16 cellular contexts compared by ENCODE assay signal in genomic region chr4:13953083-13953482, GRCh38.
DNase-seq lines count a peak whose midpoint lies in the region; ATAC-seq and TF ChIP-seq lines count a peak whose summit lies in the region.
"Had no signal": no experiment of that assay in that cellular context is flagged by ENCODE, and none has a peak within 500 bp of the region (broad histone marks: within the 10 kb centered on the region; RNA-seq: fewer than 3 reads in every experiment).

No MANE protein-coding gene starts in this region.

- H3K9me3 ChIP-seq in upper lobe of right lung = no peaks in the 10 kb centered on the region
- H3K9me3 ChIP-seq: MG63 had no signal

- in situ Hi-C loops in astrocyte of the spinal cord (cut with HindIII; ENCODE audit: low sequenced_read_pairs) = no loop called here

- H3K4me3 ChIP-seq in astrocyte of the spinal cord (ENCODE audit: low read depth, low read length) (no peak overlapping the region), upper lobe of right lung (no peak overlapping the region), dorsolateral prefrontal cortex (no peak overlapping the region)
- H3K4me3 ChIP-seq: MG63 had no signal

- no peaks in the 10 kb centered on the region for H3K9me3 Mint-ChIP-seq in natural killer cell treated with Interleukin-12 subunit alpha and Interleukin-12 subunit beta and Interleukin-15 and Interleukin-18, amount 100 ng/mL, for 72 hours
- H3K9me3 Mint-ChIP-seq in natural killer cell = peaks cover 2% of the 10 kb centered on the region in 2 donors

- no peaks in the 10 kb centered on the region for H3K36me3 ChIP-seq in upper lobe of right lung
- H3K36me3 ChIP-seq: MG63 had no signal

- peak; percentile 44 to 57 for ATAC-seq in natural killer cell treated with Interleukin-12 subunit alpha and Interleukin-12 subunit beta and Interleukin-15 and Interleukin-18, amount 100 ng/mL, for 72 hours
- ATAC-seq in natural killer cell = no peak
- peak; percentile 58 for ATAC-seq in foreskin keratinocyte
- peak; percentile 24 for ATAC-seq in upper lobe of right lung

- no peaks in the 10 kb centered on the region for H3K36me3 Mint-ChIP-seq in natural killer cell treated with Interleukin-12 subunit alpha and Interleukin-12 subunit beta and Interleukin-15 and Interleukin-18, amount 100 ng/mL, for 72 hours
- H3K36me3 Mint-ChIP-seq in natural killer cell = no peaks in the 10 kb centered on the region

- no peaks in the 10 kb centered on the region for H3K27me3 Mint-ChIP-seq in natural killer cell treated with Interleukin-12 subunit alpha and Interleukin-12 subunit beta and Interleukin-15 and Interleukin-18, amount 100 ng/mL, for 72 hours
- H3K27me3 Mint-ChIP-seq in natural killer cell (ENCODE audit: low read depth in 2 of 2) = no peaks in the 10 kb centered on the region

- TF ChIP-seq CTCF in natural killer cell (IDR thresholded peaks at IDR 0.05) (no peak), astrocyte of the spinal cord (IDR thresholded peaks at IDR 0.05; ENCODE audit: low read depth, low read length) (peak; percentile 14), foreskin keratinocyte (conservative IDR thresholded peaks at IDR 0.05) (peak; percentile 40), upper lobe of right lung (IDR thresholded peaks at IDR 0.05) (no peak), dorsolateral prefrontal cortex (IDR thresholded peaks at IDR 0.05 in 54 of 56, conservative IDR thresholded peaks at IDR 0.05 in 2 of 56; ENCODE audit: low read depth in 1 of 56, partially characterized antibody in 56 of 56) (no peak), GM10266 (IDR thresholded peaks at IDR 0.05; ENCODE audit: control insufficient read depth, insufficient read depth, low read depth, missing control alignments) (no peak)

- H3K4me3 Mint-ChIP-seq in natural killer cell treated with Interleukin-12 subunit alpha and Interleukin-12 subunit beta and Interleukin-15 and Interleukin-18, amount 100 ng/mL, for 72 hours = no peak overlapping the region
- H3K4me3 Mint-ChIP-seq in natural killer cell = no peak overlapping the region

- intact Hi-C loops in natural killer cell (cut with micrococcal nuclease) (no loop called here), upper lobe of right lung (cut with DNase I) (no loop called here), dorsolateral prefrontal cortex (cut with DNase I) (no loop called here)

- H3K4me1 Mint-ChIP-seq in natural killer cell treated with Interleukin-12 subunit alpha and Interleukin-12 subunit beta and Interleukin-15 and Interleukin-18, amount 100 ng/mL, for 72 hours (ENCODE audit: low read depth in 2 of 2) = no peaks in the 10 kb centered on the region
- H3K4me1 Mint-ChIP-seq in natural killer cell = no peaks in the 10 kb centered on the region

- DNase-seq in natural killer cell treated with Interleukin-12 subunit alpha and Interleukin-12 subunit beta and Interleukin-15 and Interleukin-18, amount 100 ng/mL, for 72 hours (ENCODE audit: low spot score) = no peak
- DNase-seq in natural killer cell (no peak), astrocyte of the spinal cord (ENCODE audit: low read depth, low spot score) (no peak), foreskin keratinocyte (no peak), upper lobe of right lung (no peak), dorsolateral prefrontal cortex (no peak), T-helper 9 cell (no peak), GM10266 (ENCODE audit: extremely low spot score) (no peak)
- DNase-seq: 8988T, C1 segment of cervical spinal cord, COR-L47, DMS153, MG63, NCI-H1092 treated with DMSO at 0.1 percent for 48 hours, NCI-H1694 had no signal

- H3K27ac ChIP-seq in foreskin keratinocyte = no peak overlapping the region
- no peak overlapping the region for H3K27ac ChIP-seq in upper lobe of right lung
- no peak overlapping the region for H3K27ac ChIP-seq in dorsolateral prefrontal cortex
- H3K27ac ChIP-seq: KMS-11 had no signal

- H3K27ac Mint-ChIP-seq in natural killer cell treated with Interleukin-12 subunit alpha and Interleukin-12 subunit beta and Interleukin-15 and Interleukin-18, amount 100 ng/mL, for 72 hours = no peak overlapping the region
- no peak overlapping the region for H3K27ac Mint-ChIP-seq in natural killer cell

- H3K27me3 ChIP-seq in foreskin keratinocyte = no peaks in the 10 kb centered on the region
- no peaks in the 10 kb centered on the region for H3K27me3 ChIP-seq in upper lobe of right lung
- H3K27me3 ChIP-seq in dorsolateral prefrontal cortex = no peaks in the 10 kb centered on the region
- H3K27me3 ChIP-seq: MG63 had no signal

- H3K4me1 ChIP-seq in foreskin keratinocyte = peaks cover 4% of the 10 kb centered on the region
- no peaks in the 10 kb centered on the region for H3K4me1 ChIP-seq in upper lobe of right lung

Comparison
In these comparisons a context has a peak if more than half of its experiments do, and no peak if none do; other contexts are left out.
1. ATAC-seq: peak in natural killer cell treated with Interleukin-12 subunit alpha and Interleukin-12 subunit beta and Interleukin-15 and Interleukin-18, amount 100 ng/mL, for 72 hours (2 of 2), foreskin keratinocyte (single experiment) and upper lobe of right lung (single experiment); none in natural killer cell (0 of 3).
2. CTCF ChIP-seq: peak in astrocyte of the spinal cord (single experiment) and foreskin keratinocyte (single experiment); none in natural killer cell (single experiment), upper lobe of right lung (single experiment), dorsolateral prefrontal cortex (0 of 56) and GM10266 (single experiment).